1 cellular context compared by ENCODE assay signal in the genomic region with DNA sequence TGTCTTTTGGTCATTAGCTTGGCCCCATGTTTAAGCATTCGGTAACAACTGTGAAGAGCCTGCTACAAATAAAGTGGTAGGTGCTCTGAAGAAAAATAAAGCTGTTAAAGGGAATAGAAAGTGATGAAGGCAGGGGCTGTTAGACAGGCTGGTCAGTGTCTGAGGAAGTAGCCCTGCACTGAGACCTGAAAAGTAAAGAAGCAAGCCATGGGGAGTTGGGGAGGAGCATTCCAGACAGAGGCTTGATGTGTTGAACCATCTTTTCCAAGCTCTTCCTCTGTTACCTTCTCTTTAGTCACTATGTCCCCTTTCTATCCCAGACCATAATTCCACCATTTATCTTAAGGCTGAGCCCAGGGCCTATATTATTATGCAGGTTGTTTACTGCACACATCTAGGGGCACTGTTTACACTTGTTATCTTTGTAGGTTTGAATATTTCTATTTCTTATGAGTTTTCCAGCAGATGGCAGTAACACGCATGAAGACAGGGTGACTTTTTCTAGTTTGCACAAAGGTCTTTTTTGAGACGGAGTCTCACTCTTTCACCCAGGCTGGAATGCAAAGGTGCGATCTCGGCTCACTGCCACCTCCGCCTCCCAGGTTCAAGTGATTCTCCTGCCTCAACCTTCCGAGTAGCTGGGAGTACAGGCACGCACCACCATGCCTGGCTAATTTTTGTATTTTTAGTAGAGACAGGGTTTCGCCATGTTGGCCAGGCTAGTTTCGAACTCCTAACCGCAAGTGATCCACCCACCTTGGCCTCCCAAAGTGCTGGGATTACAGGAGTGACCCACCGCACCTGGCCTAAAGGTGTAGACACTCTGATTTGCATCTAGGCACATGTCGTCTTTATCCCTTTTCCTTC.
TF ChIP-seq lines count a peak whose summit lies in the region.

No MANE protein-coding gene starts in this region.

TF ChIP-seq in IMR-90, 13 proteins besides CTCF, POLR2A, EP300 and RAD21:
- TF ChIP-seq MXI1 (IDR thresholded peaks at IDR 0.05; ENCODE audit: borderline replicate concordance, low read depth, low read length) = no peak
